ENCODE assay signal across 8 cellular contexts in genomic region chr3:50264389-50264963, GRCh38. TPM values are rescaled to one million over a fixed set of nuclear protein-coding genes. Genes with fewer than 3 reads are reported as not detected.
DNase-seq lines count a peak whose midpoint lies in the region; ATAC-seq and TF ChIP-seq lines count a peak whose summit lies in the region.

No MANE protein-coding gene starts in this region.

- DNase-seq in astrocyte of the hippocampus (ENCODE audit: low read depth, low spot score) = peak; percentile 99
- peak; percentile 71 to 86 for DNase-seq in hippocampal formation (lab: John Stamatoyannopoulos, UW)
- DNase-seq in sigmoid colon = peak; percentile 93
- no peak for DNase-seq in activated CD8-positive, alpha-beta memory T cell treated with anti-CD3 and anti-CD28 coated beads, Interleukin-2, amount 50 U/mL, for 48 hours
- no peak for DNase-seq in NCI-H524 treated with DMSO at 0.1 percent for 48 hours (lab: John Stamatoyannopoulos, UW)

- CTCF ChIA-PET in HEK293 (lab: Yijun Ruan, JAX) = interaction anchor here (0.8 to 2.4 kb wide), 7 partner anchors 7 to 70 kb away, joined by 3 to 16 read pairs (median 4); partner anchors contain the start of gene IFRD2

- no peak for TF ChIP-seq CTCF in HEK293 (tag by site-specific recombination; IDR thresholded peaks at IDR 0.05)
- no peak for TF ChIP-seq CTCF in sigmoid colon (IDR thresholded peaks at IDR 0.05)

- intact Hi-C loops in sigmoid colon (cut with DNase I) = loop anchor here (5.0 kb wide), 1 partner anchor 63 kb away; the partner anchor contains the start of gene TUSC2

- no peak for TF ChIP-seq POLR2A in sigmoid colon (IDR thresholded peaks at IDR 0.05)

- peaks cover 3% of the 10 kb centered on the region; the same call in 1 of the 2 replicates for H3K4me1 ChIP-seq in HEK293 (ENCODE audit: control insufficient read depth, insufficient read depth, low read length)
- H3K4me1 ChIP-seq in sigmoid colon = peaks cover 0 to 84% (median 74%) of the 10 kb centered on the region in 4 donors

- TF ChIP-seq EP300 in sigmoid colon (IDR thresholded peaks at IDR 0.05) = no peak

- H3K27ac ChIP-seq in HEK293 (ENCODE audit: extremely low read depth, low read depth, low read length) = no peak overlapping the region
- peak overlapping the region; percentile 93 to 99 (median 99) for H3K27ac ChIP-seq in sigmoid colon

- POLR2A ChIA-PET in HEK293 (lab: Yijun Ruan, JAX) = interaction anchor here (0.6 to 1.9 kb wide), 18 partner anchors 9 to 1518 kb away, joined by 3 to 11 read pairs (median 4); partner anchors contain the start of genes CYB561D2, GNAI2, HYAL3 and IFRD2

- ATAC-seq in HG03342 (IDR thresholded peaks at IDR 0.05; ENCODE audit: unreplicated experiment) = no peak
- ATAC-seq in GM21825 (IDR thresholded peaks at IDR 0.05; ENCODE audit: unreplicated experiment) = no peak

- no peaks in the 10 kb centered on the region for H3K27me3 ChIP-seq in sigmoid colon

- WGBS in sigmoid colon, 2 donors = 17 to 46% methylated on average over 7 of the region's 7 CpGs

- H3K9me3 ChIP-seq in HEK293 (ENCODE audit: control insufficient read depth, insufficient read depth, low read depth, low read length) = no peaks in the 10 kb centered on the region
- H3K9me3 ChIP-seq in sigmoid colon = no peaks in the 10 kb centered on the region

- H3K36me3 ChIP-seq in HEK293 (ENCODE audit: control insufficient read depth in 2 of 2, insufficient read depth in 1 of 2, low read length in 2 of 2) (no peaks in the 10 kb centered on the region), sigmoid colon (peaks cover 0 to under 1% (median 0%) of the 10 kb centered on the region in 4 donors)

- H3K4me3 ChIP-seq in HEK293 (ENCODE audit: low read depth, low read length) (no peak overlapping the region), sigmoid colon (no peak overlapping the region)

TF ChIP-seq in HEK293, 187 proteins besides CTCF, POLR2A, EP300 and RAD21 (continues in another document):
- TF ChIP-seq WT1 (tag by site-specific recombination; IDR thresholded peaks at IDR 0.05) (peak; percentile 87), KLF17 (tag by site-specific recombination; IDR thresholded peaks at IDR 0.05) (peak; percentile 89), ZNF341 (tag by site-specific recombination; IDR thresholded peaks at IDR 0.05; ENCODE audit: low read depth) (peak; percentile 98), EGR2 (tag by site-specific recombination; IDR thresholded peaks at IDR 0.05; ENCODE audit: low read depth) (peak; percentile 79), KLF10 (tag by site-specific recombination; IDR thresholded peaks at IDR 0.05) (peak; percentile 78), ZIC2 (tag by site-specific recombination; IDR thresholded peaks at IDR 0.05) (peak; percentile 78), ZNF549 (tag by site-specific recombination; IDR thresholded peaks at IDR 0.05) (no peak), ZNF366 (tag by site-specific recombination; conservative IDR thresholded peaks at IDR 0.05) (peak; percentile 90), SP3 (tag by site-specific recombination; IDR thresholded peaks at IDR 0.05) (peak; percentile 87), GLIS2 (tag by site-specific recombination; IDR thresholded peaks at IDR 0.05) (peak; percentile 50; the same call in 1 of the 2 replicates), ZNF140 (tag by site-specific recombination; IDR thresholded peaks at IDR 0.05) (no peak), KLF1 (tag by site-specific recombination; IDR thresholded peaks at IDR 0.05) (peak; percentile 83), ZNF692 (tag by site-specific recombination; IDR thresholded peaks at IDR 0.05) (peak; percentile 20; the same call in 1 of the 2 replicates), ZNF660 (tag by site-specific recombination; IDR thresholded peaks at IDR 0.05) (0 out of 2 replicates have a peak, but pooled peaks have one; percentile 56), ZNF324 (tag by site-specific recombination; IDR thresholded peaks at IDR 0.05) (0 out of 2 replicates have a peak, but pooled peaks have one; percentile 48), GLIS1 (tag by site-specific recombination; IDR thresholded peaks at IDR 0.05) (peak; percentile 84), SP7 (tag by site-specific recombination; IDR thresholded peaks at IDR 0.05) (peak; percentile 60), GFI1B (tag by site-specific recombination; IDR thresholded peaks at IDR 0.05) (no peak), IKZF3 (tag by site-specific recombination; IDR thresholded peaks at IDR 0.05) (peak; percentile 86), SP2 (tag by site-specific recombination; IDR thresholded peaks at IDR 0.05) (peak; percentile 70), ZNF76 (tag by site-specific recombination; IDR thresholded peaks at IDR 0.05; ENCODE audit: borderline replicate concordance, low read depth) (no peak), ZNF335 (tag by site-specific recombination; conservative IDR thresholded peaks at IDR 0.05) (0 out of 2 replicates have a peak, but pooled peaks have one; percentile 34), ZNF623 (tag by site-specific recombination; IDR thresholded peaks at IDR 0.05) (no peak), ZBTB8A (tag by site-specific recombination; IDR thresholded peaks at IDR 0.05) (peak; percentile 36; the same call in 1 of the 2 replicates)
- TF ChIP-seq, protein P1, sequence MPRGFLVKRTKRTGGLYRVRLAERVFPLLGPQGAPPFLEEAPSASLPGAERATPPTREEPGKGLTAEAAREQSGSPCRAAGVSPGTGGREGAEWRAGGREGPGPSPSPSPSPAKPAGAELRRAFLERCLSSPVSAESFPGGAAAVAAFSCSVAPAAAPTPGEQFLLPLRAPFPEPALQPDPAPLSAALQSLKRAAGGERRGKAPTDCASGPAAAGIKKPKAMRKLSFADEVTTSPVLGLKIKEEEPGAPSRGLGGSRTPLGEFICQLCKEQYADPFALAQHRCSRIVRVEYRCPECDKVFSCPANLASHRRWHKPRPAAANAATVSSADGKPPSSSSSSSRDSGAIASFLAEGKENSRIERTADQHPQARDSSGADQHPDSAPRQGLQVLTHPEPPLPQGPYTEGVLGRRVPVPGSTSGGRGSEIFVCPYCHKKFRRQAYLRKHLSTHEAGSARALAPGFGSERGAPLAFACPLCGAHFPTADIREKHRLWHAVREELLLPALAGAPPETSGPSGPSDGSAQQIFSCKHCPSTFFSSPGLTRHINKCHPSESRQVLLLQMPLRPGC (tag by site-specific recombination; IDR thresholded peaks at IDR 0.05) = no peak

RNA-seq across cellular contexts. Expression of gene SEMA3B, which starts 4.5 kb away (rescaled TPM):
- total RNA-seq in sigmoid colon = 10 to 100 TPM in 3 of 4 donors, 1 to 10 TPM in 1; 7.9 to 54.6 (median 25.0) TPM
- polyA plus RNA-seq in sigmoid colon = 10 to 100 TPM; 12.0 to 39.2 (median 15.3) TPM

RNA-seq across cellular contexts. Expression of gene LSMEM2, which starts 14.4 kb away (rescaled TPM):
- total RNA-seq in sigmoid colon = not detected
- under 1 TPM in 2 of 3 donors, not detected in 1; 0.13 to 0.46 TPM for polyA plus RNA-seq in sigmoid colon

RNA-seq across cellular contexts. Expression of gene IFRD2, which starts 27.8 kb away (rescaled TPM):
- 10 to 100 TPM; 46.7 to 59.1 (median 52.7) TPM for total RNA-seq in sigmoid colon
- polyA plus RNA-seq in sigmoid colon = 10 to 100 TPM; 24.5 to 73.1 (median 31.2) TPM

RNA-seq across cellular contexts. Expression of gene GNAI2, which starts 28.5 kb away (rescaled TPM):
- 100 to 1,000 TPM; 149 to 171 (median 163) TPM for total RNA-seq in sigmoid colon
- polyA plus RNA-seq in sigmoid colon = 100 to 1,000 TPM in 1 of 3 donors, 10 to 100 TPM in 2; 43.9 to 125 (median 64.3) TPM

RNA-seq across cellular contexts. Expression of gene HYAL3, which starts 34.7 kb away (rescaled TPM):
- total RNA-seq in sigmoid colon = 1 to 10 TPM; 2.1 to 8.3 (median 3.4) TPM
- 1 to 10 TPM in 2 of 3 donors, under 1 TPM in 1; 0.60 to 4.4 (median 2.8) TPM for polyA plus RNA-seq in sigmoid colon

Comparison
In these comparisons a context has a peak if more than half of its experiments do, and no peak if none do; other contexts are left out.
1. DNase-seq: peak in astrocyte of the hippocampus (single experiment), hippocampal formation (2 of 2) and sigmoid colon (single experiment); none in activated CD8-positive, alpha-beta memory T cell treated with anti-CD3 and anti-CD28 coated beads, Interleukin-2, amount 50 U/mL, for 48 hours (single experiment) and NCI-H524 treated with DMSO at 0.1 percent for 48 hours (single experiment).